In the genomic region with DNA sequence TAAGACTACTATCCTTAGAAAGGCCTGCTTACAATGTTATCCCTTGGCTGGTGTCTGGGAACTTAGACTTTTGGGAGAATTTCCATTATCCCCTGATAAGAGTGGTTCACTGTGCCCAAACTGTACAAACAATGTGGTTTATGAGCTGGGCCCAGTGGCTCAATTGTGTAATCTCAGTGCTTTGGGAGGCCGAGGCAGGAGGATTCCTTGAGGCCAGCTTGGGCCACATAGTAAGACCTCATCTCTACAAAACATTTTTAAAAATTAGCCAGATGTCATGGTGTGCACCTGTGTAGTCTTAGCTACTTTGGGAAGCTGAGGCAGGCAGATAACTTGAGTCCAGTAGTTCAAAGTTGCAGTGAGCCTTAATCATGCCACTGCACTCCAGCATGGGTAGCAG, we compare ENCODE assay signal across 22 cellular contexts.
"Had no signal": no experiment of that assay in that cellular context is flagged by ENCODE, and none has a peak within 500 bp of the region (broad histone marks: within the 10 kb centered on the region; RNA-seq: fewer than 3 reads in every experiment).

No MANE protein-coding gene starts in this region.

- H3K9ac ChIP-seq: parathyroid adenoma had no signal

- H3K4me1 ChIP-seq: parathyroid adenoma had no signal

- H3K9me3 Mint-ChIP-seq: endodermal cell had no signal

- H3K4me3 Mint-ChIP-seq: activated naive CD8-positive, alpha-beta T cell treated with anti-CD3 and anti-CD28 coated beads for 36 hours; activated T-cell treated with anti-CD3 and anti-CD28 coated beads, Interleukin-2, amount 50 U/mL, for 4 hours; endodermal cell; naive B cell; T-cell; T-helper 2 cell treated with Interferon-gamma antibody and Interleukin-4, amounts not matched to agents 5 μg/mL and 100 μg/mL, for 36 hours had no signal

- H2AFZ ChIP-seq: parathyroid adenoma had no signal

- H3K27ac ChIP-seq: coronary artery, gastroesophageal sphincter, parathyroid adenoma had no signal

- DNase-seq: activated CD4-positive, alpha-beta T cell treated with anti-CD3 and anti-CD28 coated beads, Interleukin-2, amount 50 U/mL, for 4 hours; activated CD8-positive, alpha-beta memory T cell treated with anti-CD3 and anti-CD28 coated beads, Interleukin-2, amount 50 U/mL, for 48 hours; activated naive CD4-positive, alpha-beta T cell treated with Interleukin-2 at 50 U/mL for 16 hours; activated naive CD8-positive, alpha-beta T cell treated with anti-CD3 and anti-CD28 coated beads for 36 hours; activated T-cell treated with anti-CD3 and anti-CD28 coated beads, Interleukin-2, amount 50 U/mL, for 4 hours; amniotic stem cell; cerebellar nuclear complex; endodermal cell; head of caudate nucleus; hypothalamus; islet precursor cell; left colon; mesenchymal stem cell; naive B cell; right cardiac atrium; stimulated activated CD4-positive, alpha-beta T cell treated with anti-CD3 and anti-CD28 coated beads, Interleukin-4, amount 100 ng/mL, for 24 hours; stimulated activated naive CD8-positive, alpha-beta T cell treated with anti-CD3 and anti-CD28 coated beads, Interleukin-15, Interleukin-2, amounts not matched to agents 100 U/mL and 50 U/mL, for 24 hours; T-cell had no signal

- H3K27me3 ChIP-seq: gastroesophageal sphincter had no signal

- H3K4me3 ChIP-seq: coronary artery, gastroesophageal sphincter had no signal

- H3K27me3 Mint-ChIP-seq: activated naive CD8-positive, alpha-beta T cell treated with anti-CD3 and anti-CD28 coated beads for 36 hours; naive B cell; T-cell had no signal

- H3K27ac Mint-ChIP-seq: activated naive CD8-positive, alpha-beta T cell treated with anti-CD3 and anti-CD28 coated beads for 36 hours; endodermal cell; T-cell; T-helper 2 cell treated with Interferon-gamma antibody and Interleukin-4, amounts not matched to agents 5 μg/mL and 100 μg/mL, for 36 hours had no signal

- H3K9me3 ChIP-seq: gastroesophageal sphincter had no signal

- ATAC-seq: activated T-cell treated with anti-CD3 and anti-CD28 coated beads, Interleukin-2, amount 50 U/mL, for 4 hours; gastroesophageal sphincter; left colon; stimulated activated naive CD8-positive, alpha-beta T cell treated with anti-CD3 and anti-CD28 coated beads, Interleukin-15, Interleukin-2, amounts not matched to agents 100 U/mL and 50 U/mL, for 24 hours; T-cell had no signal
